Comparison of ENCODE assay signal across 8 cellular contexts in the genomic region with DNA sequence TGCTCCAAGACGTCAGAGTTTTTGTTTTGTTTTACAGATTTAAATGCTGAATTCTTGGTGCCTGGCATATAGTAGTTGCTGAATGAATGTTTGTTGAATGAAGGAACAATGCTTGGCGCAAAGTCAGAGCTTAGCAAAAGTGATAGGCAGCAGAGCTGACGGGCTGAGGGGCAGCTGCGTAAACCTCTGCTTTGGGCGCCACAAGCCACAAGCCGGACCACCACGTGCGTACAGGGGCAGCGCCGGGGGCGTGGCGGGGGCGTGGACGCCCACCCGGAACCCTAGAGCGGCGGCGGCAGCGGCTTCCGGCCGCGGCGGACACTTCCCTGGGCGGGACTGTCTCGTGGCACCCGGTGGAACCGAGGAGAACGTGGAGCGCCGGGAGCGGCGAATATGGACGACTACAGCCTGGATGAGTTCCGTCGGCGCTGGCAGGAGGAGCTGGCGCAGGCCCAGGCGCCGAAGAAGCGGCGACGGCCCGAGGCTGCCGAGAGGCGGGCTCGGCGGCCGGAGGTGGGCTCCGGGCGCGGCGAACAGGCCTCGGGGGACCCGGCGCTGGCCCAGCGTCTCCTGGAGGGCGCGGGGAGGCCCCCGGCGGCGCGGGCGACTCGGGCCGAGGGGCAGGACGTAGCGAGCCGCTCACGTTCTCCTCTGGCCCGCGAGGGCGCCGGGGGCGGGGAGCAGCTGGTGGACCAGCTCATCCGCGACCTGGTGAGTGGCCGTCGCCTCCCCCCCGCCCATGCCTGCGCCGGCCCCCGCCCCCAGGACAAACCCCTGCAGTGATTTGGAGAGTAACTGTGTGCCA. TPM values are rescaled to one million over a fixed set of nuclear protein-coding genes. Genes with fewer than 3 reads are reported as not detected.
DNase-seq lines count a peak whose midpoint lies in the region; ATAC-seq and TF ChIP-seq lines count a peak whose summit lies in the region.

FBXW8 (plus strand) TSS at position 306 of the 805 bp plus-strand sequence; CDS start at position 394, 88 bp downstream.

- H3K4me3 ChIP-seq in choroid plexus epithelial cell (ENCODE audit: low read depth, low read length), result peak within 1 kb of the TSS; percentile 72

- H3K27me3 ChIP-seq in layer of hippocampus (ENCODE audit: control insufficient read depth, insufficient read depth, low read length), result no peaks in the 10 kb centered on the region

- peak within 1 kb of the TSS; percentile 30 for H3K27ac ChIP-seq in layer of hippocampus (ENCODE audit: low read depth, low read length)

- peak; percentile 89 for ATAC-seq in GM18511 (IDR thresholded peaks at IDR 0.05; ENCODE audit: unreplicated experiment)
- peak; percentile 92 for ATAC-seq in HG02981 (IDR thresholded peaks at IDR 0.05; ENCODE audit: unreplicated experiment)
- ATAC-seq in activated CD4-positive, CD25-positive, alpha-beta regulatory T cell treated with anti-CD3 and anti-CD28 coated beads, Interleukin-2, amount 50 U/mL, for 24 hours, result peak; percentile 91

- DNase-seq in A172 (ENCODE audit: low spot score) (peak; percentile 54), NCI-H2171 (lab: John Stamatoyannopoulos, UW) (peak; percentile 74), choroid plexus epithelial cell (ENCODE audit: low read depth) (peak; percentile 72)
- peak; percentile 54 for DNase-seq in stimulated activated CD4-positive, alpha-beta T cell treated with anti-CD3 and anti-CD28 coated beads, Interleukin-1b, Interleukin-23, amount 100 ng/mL, for 48 hours

- no peak for TF ChIP-seq CTCF in choroid plexus epithelial cell (conservative IDR thresholded peaks at IDR 0.05; ENCODE audit: low read depth, low read length)

RNA-seq across cellular contexts. Expression of gene FBXW8, which starts in this region (rescaled TPM):
- total RNA-seq in A172 (2014; rRNA removed; shearing (Covaris generic)), result 15.4 and 16.8 TPM in 2 replicates

Comparison
In these comparisons a context has a peak if more than half of its experiments do, and no peak if none do; other contexts are left out.
1. Peak in every context shown above with its lines: DNase-seq, ATAC-seq, H3K4me3 ChIP-seq and H3K27ac ChIP-seq.